ENCODE assay signal across 21 cellular contexts in genomic region chr2:46494596-46494995, GRCh38. TPM values are rescaled to one million over a fixed set of nuclear protein-coding genes. Genes with fewer than 3 reads are reported as not detected.
"Had no signal": no experiment of that assay in that cellular context is flagged by ENCODE, and none has a peak within 500 bp of the region (broad histone marks: within the 10 kb centered on the region; RNA-seq: fewer than 3 reads in every experiment).

No MANE protein-coding gene starts in this region.

- H3K4me3 Mint-ChIP-seq: naive B cell, nephron progenitor cell had no signal

- ATAC-seq: left colon, left ventricle myocardium superior, psoas muscle had no signal

- DNase-seq: effector CD8-positive, alpha-beta T cell; foreskin melanocyte; left colon; left ventricle myocardium superior; naive B cell; nephron progenitor cell; psoas muscle; sigmoid colon; stimulated activated CD4-positive, alpha-beta T cell treated with anti-CD3 and anti-CD28 coated beads, Interleukin-2, amount 100 ng/mL, for 24 hours; stimulated activated CD4-positive, alpha-beta T cell treated with anti-CD3 and anti-CD28 coated beads, Interleukin-4, amount 100 ng/mL, for 4 hours; stimulated activated naive CD4-positive, alpha-beta T cell; stomach; trophoblast cell; uterus had no signal

- H3K27ac Mint-ChIP-seq: naive B cell, nephron progenitor cell had no signal

- H3K9me3 Mint-ChIP-seq: naive B cell, nephron progenitor cell had no signal

- H3K27ac ChIP-seq: coronary artery, hepatocyte, neutrophil, psoas muscle, stomach, uterus had no signal

- H3K36me3 Mint-ChIP-seq: naive B cell had no signal

RNA-seq across cellular contexts. Expression of gene TMEM247, which starts 15.2 kb away (rescaled TPM):
- total RNA-seq: dermis microvascular lymphatic vessel endothelial cell, hepatocyte, kidney epithelial cell, left colon, left ventricle myocardium superior, lung, osteoblast, psoas muscle, sigmoid colon, stomach, uterus had no signal
